Comparison of ENCODE assay signal across 18 cellular contexts in genomic region chr4:144701683-144702233, GRCh38. TPM values are rescaled to one million over a fixed set of nuclear protein-coding genes. Genes with fewer than 3 reads are reported as not detected.
"Had no signal": no experiment of that assay in that cellular context is flagged by ENCODE, and none has a peak within 500 bp of the region (broad histone marks: within the 10 kb centered on the region; RNA-seq: fewer than 3 reads in every experiment).

No MANE protein-coding gene starts in this region.

- H3K9me3 ChIP-seq: ascending aorta, suprapubic skin had no signal

- H3K9me3 Mint-ChIP-seq: activated CD8-positive, alpha-beta T cell treated with anti-CD3 and anti-CD28 coated beads for 36 hours; activated naive CD8-positive, alpha-beta T cell treated with anti-CD3 and anti-CD28 coated beads, Interleukin-2, amount 10 ng/mL, durations not matched to agents 7 days and 5 days; activated T-cell treated with anti-CD3 and anti-CD28 coated beads, Interleukin-2, amount 50 U/mL, for 72 hours had no signal

- H3K36me3 ChIP-seq: ascending aorta, suprapubic skin had no signal

- H3K4me1 Mint-ChIP-seq: activated naive CD8-positive, alpha-beta T cell treated with anti-CD3 and anti-CD28 coated beads, Interleukin-2, amount 10 ng/mL, durations not matched to agents 7 days and 5 days; immature natural killer cell; naive thymus-derived CD4-positive, alpha-beta T cell had no signal

- H3K27me3 Mint-ChIP-seq: activated CD8-positive, alpha-beta T cell treated with anti-CD3 and anti-CD28 coated beads for 36 hours; activated naive CD8-positive, alpha-beta T cell treated with anti-CD3 and anti-CD28 coated beads, Interleukin-2, amount 10 ng/mL, durations not matched to agents 7 days and 5 days had no signal

- H3K4me3 ChIP-seq: ascending aorta, lung, suprapubic skin had no signal

- H3K4me3 Mint-ChIP-seq: activated CD8-positive, alpha-beta T cell treated with anti-CD3 and anti-CD28 coated beads for 36 hours; activated naive CD8-positive, alpha-beta T cell treated with anti-CD3 and anti-CD28 coated beads, Interleukin-2, amount 10 ng/mL, durations not matched to agents 7 days and 5 days; activated T-cell treated with anti-CD3 and anti-CD28 coated beads, Interleukin-2, amount 50 U/mL, for 72 hours; immature natural killer cell; naive thymus-derived CD4-positive, alpha-beta T cell; type B pancreatic cell had no signal

- H3K4me1 ChIP-seq: ascending aorta, suprapubic skin had no signal

- H3K36me3 Mint-ChIP-seq: activated naive CD8-positive, alpha-beta T cell treated with anti-CD3 and anti-CD28 coated beads, Interleukin-2, amount 10 ng/mL, durations not matched to agents 7 days and 5 days; immature natural killer cell; naive thymus-derived CD4-positive, alpha-beta T cell; type B pancreatic cell had no signal

- H3K27me3 ChIP-seq: ascending aorta, suprapubic skin had no signal

- ATAC-seq: activated CD8-positive, alpha-beta T cell treated with anti-CD3 and anti-CD28 coated beads for 36 hours; activated T-cell treated with anti-CD3 and anti-CD28 coated beads, Interleukin-2, amount 50 U/mL, for 72 hours; naive thymus-derived CD4-positive, alpha-beta T cell; stimulated activated naive CD8-positive, alpha-beta T cell treated with anti-CD3 and anti-CD28 coated beads, Interleukin-15, Interleukin-2, amounts not matched to agents 100 U/mL and 50 U/mL, for 24 hours had no signal

- H3K27ac Mint-ChIP-seq: activated CD8-positive, alpha-beta T cell treated with anti-CD3 and anti-CD28 coated beads for 36 hours; activated naive CD8-positive, alpha-beta T cell treated with anti-CD3 and anti-CD28 coated beads, Interleukin-2, amount 10 ng/mL, durations not matched to agents 7 days and 5 days; activated T-cell treated with anti-CD3 and anti-CD28 coated beads, Interleukin-2, amount 50 U/mL, for 72 hours; immature natural killer cell; naive thymus-derived CD4-positive, alpha-beta T cell; type B pancreatic cell had no signal

- H3K27ac ChIP-seq: ascending aorta, suprapubic skin, VCaP had no signal

- DNase-seq: activated CD8-positive, alpha-beta memory T cell treated with anti-CD3 and anti-CD28 coated beads, Interleukin-2, amount 50 U/mL, for 4 hours; activated CD8-positive, alpha-beta T cell treated with anti-CD3 and anti-CD28 coated beads for 36 hours; activated gamma-delta T cell treated with Interleukin-2 at 50 U/mL for 16 hours; activated naive CD8-positive, alpha-beta T cell treated with anti-CD3 and anti-CD28 coated beads, Interleukin-2, amount 10 ng/mL, durations not matched to agents 7 days and 5 days; activated T-cell treated with anti-CD3 and anti-CD28 coated beads, Interleukin-2, amount 50 U/mL, for 72 hours; caudate nucleus; effector memory CD4-positive, alpha-beta T cell; glutamatergic neuron; immature natural killer cell; naive thymus-derived CD4-positive, alpha-beta T cell; stimulated activated naive CD8-positive, alpha-beta T cell treated with anti-CD3 and anti-CD28 coated beads, Interleukin-15, Interleukin-2, amounts not matched to agents 100 U/mL and 50 U/mL, for 24 hours; T-helper 1 cell had no signal

RNA-seq across cellular contexts. Expression of gene HHIP, which starts 55.8 kb away (rescaled TPM):
- total RNA-seq: activated CD8-positive, alpha-beta T cell treated with anti-CD3 and anti-CD28 coated beads for 36 hours; activated naive CD8-positive, alpha-beta T cell treated with anti-CD3 and anti-CD28 coated beads, Interleukin-2, amount 10 ng/mL, durations not matched to agents 7 days and 5 days; mononuclear cell had no signal
- polyA plus RNA-seq: immature natural killer cell; naive thymus-derived CD4-positive, alpha-beta T cell had no signal
